9 cellular contexts compared by ENCODE assay signal in the genomic region with DNA sequence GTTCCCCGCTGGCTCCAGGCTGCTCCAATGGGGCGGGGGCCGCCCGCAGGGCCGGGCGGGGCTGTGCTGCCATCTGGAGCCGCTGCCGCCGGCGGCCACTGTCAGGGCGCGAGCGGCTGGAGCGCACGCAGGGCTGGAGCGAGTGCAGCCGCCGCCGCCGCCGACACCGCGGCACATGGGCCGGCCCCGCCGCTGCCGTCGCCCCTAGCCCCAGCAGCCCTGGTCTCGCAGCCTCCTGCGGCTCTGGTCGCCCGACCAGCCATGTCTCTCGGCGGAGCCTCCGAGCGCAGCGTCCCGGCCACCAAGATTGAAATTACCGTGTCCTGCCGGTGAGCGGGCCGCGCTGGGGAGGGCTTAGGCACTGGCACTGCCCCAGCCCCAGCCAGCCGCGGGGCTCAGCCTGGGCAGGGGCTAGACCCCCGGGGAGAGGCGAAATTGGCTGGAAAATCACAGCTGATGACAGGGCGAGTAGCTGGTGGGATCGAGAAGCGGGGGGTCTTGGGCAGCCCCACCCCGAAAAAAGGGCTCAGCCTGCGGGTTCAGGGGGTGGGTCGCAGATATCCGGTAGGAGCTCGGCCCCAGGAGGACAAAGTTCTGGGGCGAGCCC. TPM values are rescaled to one million over a fixed set of nuclear protein-coding genes. Genes with fewer than 3 reads are reported as not detected.
DNase-seq lines count a peak whose midpoint lies in the region; ATAC-seq and TF ChIP-seq lines count a peak whose summit lies in the region.
"Had no signal": no experiment of that assay in that cellular context is flagged by ENCODE, and none has a peak within 500 bp of the region (broad histone marks: within the 10 kb centered on the region; RNA-seq: fewer than 3 reads in every experiment).

A gene with protein sequence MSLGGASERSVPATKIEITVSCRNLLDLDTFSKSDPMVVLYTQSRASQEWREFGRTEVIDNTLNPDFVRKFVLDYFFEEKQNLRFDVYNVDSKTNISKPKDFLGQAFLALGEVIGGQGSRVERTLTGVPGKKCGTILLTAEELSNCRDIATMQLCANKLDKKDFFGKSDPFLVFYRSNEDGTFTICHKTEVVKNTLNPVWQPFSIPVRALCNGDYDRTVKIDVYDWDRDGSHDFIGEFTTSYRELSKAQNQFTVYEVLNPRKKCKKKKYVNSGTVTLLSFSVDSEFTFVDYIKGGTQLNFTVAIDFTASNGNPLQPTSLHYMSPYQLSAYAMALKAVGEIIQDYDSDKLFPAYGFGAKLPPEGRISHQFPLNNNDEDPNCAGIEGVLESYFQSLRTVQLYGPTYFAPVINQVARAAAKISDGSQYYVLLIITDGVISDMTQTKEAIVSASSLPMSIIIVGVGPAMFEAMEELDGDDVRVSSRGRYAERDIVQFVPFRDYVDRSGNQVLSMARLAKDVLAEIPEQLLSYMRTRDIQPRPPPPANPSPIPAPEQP (plus strand): TSS at position 98 of the 607 bp plus-strand sequence. CDS start 164 bp downstream, at position 262.

- peaks cover 0 to 6% of the 10 kb centered on the region in 2 donors for H3K36me3 Mint-ChIP-seq in activated T-cell treated with anti-CD3 and anti-CD28 coated beads, Interleukin-2, amount 50 U/mL, for 72 hours (ENCODE audit: insufficient read depth in 2 of 2)

- peaks cover 19% of the 10 kb centered on the region for H3K27me3 ChIP-seq in transverse colon

- TF ChIP-seq CTCF in choroid plexus epithelial cell (conservative IDR thresholded peaks at IDR 0.05; ENCODE audit: low read depth, low read length) (no peak), lower leg skin (IDR thresholded peaks at IDR 0.05) (no peak), transverse colon (IDR thresholded peaks at IDR 0.05) (no peak)

- H3K27me3 Mint-ChIP-seq in activated T-cell treated with anti-CD3 and anti-CD28 coated beads, Interleukin-2, amount 50 U/mL, for 72 hours (ENCODE audit: low read depth): peaks cover 33% of the 10 kb centered on the region

- H3K9me3 ChIP-seq in transverse colon: no peaks in the 10 kb centered on the region

- intact Hi-C loops in lower leg skin (cut with DNase I; ENCODE audit: low total_unique reads) (no loop called here), transverse colon (cut with DNase I; ENCODE audit: low total_unique reads) (no loop called here)

- no peaks in the 10 kb centered on the region for H3K9me3 Mint-ChIP-seq in activated T-cell treated with anti-CD3 and anti-CD28 coated beads, Interleukin-2, amount 50 U/mL, for 72 hours

- no peak for TF ChIP-seq POLR2A in lower leg skin (IDR thresholded peaks at IDR 0.05)
- no peak for TF ChIP-seq POLR2A in transverse colon (IDR thresholded peaks at IDR 0.05)

- peak; percentile 18 to 20 for ATAC-seq in activated T-cell treated with anti-CD3 and anti-CD28 coated beads, Interleukin-2, amount 50 U/mL, for 72 hours (replicated peaks in 1 of 2)
- ATAC-seq in HG03520 (IDR thresholded peaks at IDR 0.05; ENCODE audit: unreplicated experiment) (no peak), HG03045 (IDR thresholded peaks at IDR 0.05; ENCODE audit: unreplicated experiment) (no peak), HG02852 (IDR thresholded peaks at IDR 0.05; ENCODE audit: unreplicated experiment) (no peak)

- in situ Hi-C loops in transverse colon (cut with MboI; ENCODE audit: low pct_ligation_motif_present in 1 of 4, low pct_unique_long_range_greater_than_20kb in 1 of 4, low sequenced_read_pairs in 3 of 4): no loop called here

- TF ChIP-seq EP300 in transverse colon (IDR thresholded peaks at IDR 0.05; ENCODE audit: low read depth): no peak

- peaks cover 11 to 19% (median 16%) of the 10 kb centered on the region in 4 donors for H3K4me1 ChIP-seq in transverse colon

- no peak for DNase-seq in activated T-cell treated with anti-CD3 and anti-CD28 coated beads, Interleukin-2, amount 50 U/mL, for 72 hours
- DNase-seq in activated T-cell treated with anti-CD3 and anti-CD28 coated beads, Interleukin-2, amount 50 U/mL, for 1 hour: no peak
- DNase-seq in choroid plexus epithelial cell (ENCODE audit: low read depth) (no peak), lower leg skin (ENCODE audit: low spot score in 2 of 2) (no peak), transverse colon (no peak)
- DNase-seq: GF-D8 had no signal

- H3K4me3 ChIP-seq in choroid plexus epithelial cell (ENCODE audit: low read depth, low read length) (peak within 1 kb of the TSS; percentile 20), lower leg skin (ENCODE audit: low read depth, poor library complexity, severe bottlenecking) (peak within 1 kb of the TSS; percentile 32), transverse colon (peak within 1 kb of the TSS in 3 of 4 donors; percentile 1 to 43 (median 30))

- H3K27ac ChIP-seq in transverse colon: no peak within 1 kb of the TSS

- H3K4me3 Mint-ChIP-seq in activated T-cell treated with anti-CD3 and anti-CD28 coated beads, Interleukin-2, amount 50 U/mL, for 72 hours: peak within 1 kb of the TSS; percentile 50 to 52

- peaks cover 9% of the 10 kb centered on the region for H3K4me1 Mint-ChIP-seq in activated T-cell treated with anti-CD3 and anti-CD28 coated beads, Interleukin-2, amount 50 U/mL, for 72 hours (ENCODE audit: low read depth)

- 0 to 4% methylated on average over 18 to 21 of the region's 56 CpGs for WGBS in lower leg skin, 2 donors
- WGBS in transverse colon (ENCODE audit: low coverage in 1 of 2), 2 donors: 4% methylated on average over 23 of the region's 56 CpGs; no CpG with 5 or more reads in 1 of the 2 donors

- H3K36me3 ChIP-seq in transverse colon: peaks cover 0 to 6% (median 0%) of the 10 kb centered on the region in 4 donors

- no peak within 1 kb of the TSS for H3K27ac Mint-ChIP-seq in activated T-cell treated with anti-CD3 and anti-CD28 coated beads, Interleukin-2, amount 50 U/mL, for 72 hours

RNA-seq across cellular contexts. Expression of the gene that starts here (rescaled TPM):
- total RNA-seq in activated T-cell treated with anti-CD3 and anti-CD28 coated beads, Interleukin-2, amount 50 U/mL, for 72 hours: under 1 TPM; 0.46 to 0.77 TPM
- 1 to 10 TPM in 2 of 4 donors, under 1 TPM in 2; 0.54 to 1.6 (median 1.1) TPM for total RNA-seq in lower leg skin
- not detected for total RNA-seq in transverse colon

Comparison
In these comparisons a context has a peak if more than half of its experiments do, and no peak if none do; other contexts are left out.
1. Peak in ATAC-seq in activated T-cell treated with anti-CD3 and anti-CD28 coated beads, Interleukin-2, amount 50 U/mL, for 72 hours; RNA of the gene not detected or under 1 TPM.